11 cellular contexts compared by ENCODE assay signal in the genomic region with DNA sequence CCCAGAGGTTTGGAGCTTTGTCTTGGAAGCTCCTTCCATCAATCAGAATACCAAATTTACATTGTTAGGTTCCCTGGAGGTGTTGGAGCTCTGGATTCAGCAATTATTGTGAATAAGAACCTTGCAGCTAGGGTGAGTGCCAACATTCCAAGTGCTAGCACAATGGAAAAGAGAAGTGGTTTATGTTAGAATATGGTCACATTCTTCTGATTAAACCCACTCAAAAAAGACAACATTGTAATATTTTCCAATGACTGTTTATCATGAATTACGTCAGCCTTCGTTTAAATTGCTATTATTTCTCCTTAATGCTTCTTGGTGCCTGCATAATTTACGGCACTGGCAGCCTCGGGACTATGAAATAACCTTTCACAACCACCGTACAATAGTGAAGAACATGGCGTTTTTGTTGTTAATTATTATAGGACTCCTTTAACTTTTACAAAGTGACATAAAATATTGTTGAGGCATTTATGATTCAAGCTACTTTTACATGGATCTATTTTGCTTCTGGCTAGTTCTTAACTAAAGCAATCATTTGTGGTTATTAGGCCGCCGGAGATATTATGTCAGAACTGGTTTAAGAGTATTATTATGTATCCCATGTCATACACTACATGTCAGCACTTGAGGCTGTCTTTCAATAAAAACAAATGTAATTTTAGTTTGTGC.
DNase-seq lines count a peak whose midpoint lies in the region; ATAC-seq and TF ChIP-seq lines count a peak whose summit lies in the region.
"Had no signal": no experiment of that assay in that cellular context is flagged by ENCODE, and none has a peak within 500 bp of the region (broad histone marks: within the 10 kb centered on the region; RNA-seq: fewer than 3 reads in every experiment).

No MANE protein-coding gene starts in this region.

- DNase-seq in GM12865 (ENCODE audit: low read depth) = no peak
- DNase-seq in NCI-H748 (lab: John Stamatoyannopoulos, UW; ENCODE audit: unreplicated experiment) = peak; percentile 12
- DNase-seq in dermis blood vessel endothelial cell = peak; percentile 63
- no peak for DNase-seq in psoas muscle
- no peak for DNase-seq in central memory CD4-positive, alpha-beta T cell
- no peak for DNase-seq in body of pancreas
- no peak for DNase-seq in germinal center (ENCODE audit: low spot score)
- DNase-seq: SHP77 treated with DMSO at 0.1 percent for 48 hours had no signal

- ATAC-seq in psoas muscle (no peak), body of pancreas (no peak), GM18498 (IDR thresholded peaks at IDR 0.05; ENCODE audit: unreplicated experiment) (no peak)
- ATAC-seq: HCT116, K562 had no signal

- H3K4me1 ChIP-seq in psoas muscle (peaks cover 46% of the 10 kb centered on the region), body of pancreas (peaks cover 10% of the 10 kb centered on the region)

- intact Hi-C loops in psoas muscle (cut with DNase I) (no loop called here), body of pancreas (cut with DNase I) (no loop called here)

- no peaks in the 10 kb centered on the region for H3K36me3 ChIP-seq in psoas muscle (ENCODE audit: insufficient read depth in 1 of 2, low read depth in 1 of 2)
- H3K36me3 ChIP-seq in body of pancreas (replicated peaks in 1 of 2; ENCODE audit: insufficient read depth in 1 of 2, low read depth in 2 of 2) = no peaks in the 10 kb centered on the region

- no peaks in the 10 kb centered on the region for H3K27me3 ChIP-seq in psoas muscle (ENCODE audit: insufficient read depth in 3 of 3, low read length in 2 of 3)
- no peaks in the 10 kb centered on the region for H3K27me3 ChIP-seq in body of pancreas

- no peak for TF ChIP-seq POLR2A in body of pancreas (IDR thresholded peaks at IDR 0.05)

- TF ChIP-seq CTCF in GM12865 (IDR thresholded peaks at IDR 0.05; ENCODE audit: insufficient read depth, low read depth, low read length, missing control alignments) (no peak), psoas muscle (IDR thresholded peaks at IDR 0.05) (no peak), body of pancreas (IDR thresholded peaks at IDR 0.05) (no peak)

- peak overlapping the region; percentile 28 for H3K27ac ChIP-seq in psoas muscle
- peak overlapping the region in 1 of 4 donors; percentile 14 for H3K27ac ChIP-seq in body of pancreas

- H3K4me3 ChIP-seq in GM12865 (ENCODE audit: low read depth, low read length) (peak overlapping the region; percentile 50), psoas muscle (no peak overlapping the region), body of pancreas (no peak overlapping the region)
- H3K4me3 ChIP-seq: K562 had no signal

- 68 to 79% (median 74%) methylated on average over 8 of the region's 8 CpGs for WGBS in psoas muscle, 3 donors
- 67 to 80% methylated on average over 8 of the region's 8 CpGs for WGBS in body of pancreas, 2 donors

- H3K9me3 ChIP-seq in psoas muscle (no peaks in the 10 kb centered on the region), body of pancreas (no peaks in the 10 kb centered on the region)

Comparison
In these comparisons a context has a peak if more than half of its experiments do, and no peak if none do; other contexts are left out.
1. DNase-seq: peak in NCI-H748 (single experiment) and dermis blood vessel endothelial cell (single experiment); none in GM12865 (single experiment), psoas muscle (0 of 2), central memory CD4-positive, alpha-beta T cell (single experiment), body of pancreas (0 of 4) and germinal center (single experiment).